Comparison of ENCODE assay signal across 17 cellular contexts in the genomic region with DNA sequence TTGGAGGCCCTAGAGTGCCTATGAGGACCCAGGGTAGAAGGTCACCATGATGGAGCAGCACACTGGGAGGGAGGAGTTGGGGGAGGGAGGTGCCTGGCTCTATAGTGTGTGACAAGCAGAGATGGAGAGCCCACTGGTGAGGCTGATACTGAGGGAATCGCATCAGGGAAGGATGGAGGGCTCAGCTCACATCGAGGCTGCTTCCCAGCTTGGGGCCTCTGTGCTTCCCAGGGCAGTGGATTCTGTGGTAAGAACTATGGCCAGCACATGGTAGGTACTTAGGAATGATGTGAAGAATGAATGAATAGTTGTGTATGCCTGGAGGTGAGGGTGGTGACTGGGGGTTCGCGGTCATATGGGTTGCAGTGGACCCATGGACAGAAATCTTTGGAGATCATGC. TPM values are rescaled to one million over a fixed set of nuclear protein-coding genes. Genes with fewer than 3 reads are reported as not detected.
DNase-seq lines count a peak whose midpoint lies in the region; ATAC-seq, FAIRE-seq and TF ChIP-seq lines count a peak whose summit lies in the region.
"Had no signal": no experiment of that assay in that cellular context is flagged by ENCODE, and none has a peak within 500 bp of the region (broad histone marks: within the 10 kb centered on the region; RNA-seq: fewer than 3 reads in every experiment).

No MANE protein-coding gene starts in this region.

- H3K4me3 Mint-ChIP-seq in chondrocyte (ENCODE audit: unreplicated experiment) (no peak overlapping the region), nephron progenitor cell (peak overlapping the region; percentile 74)
- no peak overlapping the region for H3K4me3 Mint-ChIP-seq in activated CD4-positive, alpha-beta T cell treated with anti-CD3 and anti-CD28 coated beads for 36 hours
- H3K4me3 Mint-ChIP-seq: activated CD4-positive, alpha-beta memory T cell treated with anti-CD3 and anti-CD28 coated beads, Interleukin-2, amount 10 ng/mL, durations not matched to agents 7 days and 5 days; activated T-cell treated with anti-CD3 and anti-CD28 coated beads, Interleukin-2, amount 50 U/mL, for 24 hours had no signal

- ATAC-seq in heart left ventricle (no peak), left cardiac atrium (no peak), HG02970 (IDR thresholded peaks at IDR 0.05; ENCODE audit: low FRiP score, unreplicated experiment) (no peak)
- ATAC-seq in activated CD4-positive, alpha-beta T cell treated with anti-CD3 and anti-CD28 coated beads for 36 hours: no peak

- DNase-seq in heart left ventricle (peak in 1 of 5 donors; percentile 40), left cardiac atrium (no peak), chondrocyte (ENCODE audit: low spot score) (no peak), nephron progenitor cell (no peak), urothelium cell line (ENCODE audit: low spot score) (no peak), anterior cingulate cortex (lab: John Stamatoyannopoulos, UW) (no peak)
- DNase-seq in activated CD4-positive, alpha-beta T cell treated with anti-CD3 and anti-CD28 coated beads for 36 hours: no peak
- DNase-seq: activated CD4-positive, alpha-beta memory T cell treated with anti-CD3 and anti-CD28 coated beads, Interleukin-2, amount 10 ng/mL, durations not matched to agents 7 days and 5 days; activated T-cell treated with anti-CD3 and anti-CD28 coated beads, Interleukin-2, amount 50 U/mL, for 24 hours; DMS79 had no signal

- H3K36me3 Mint-ChIP-seq in chondrocyte (ENCODE audit: low read depth) (no peaks in the 10 kb centered on the region), nephron progenitor cell (ENCODE audit: low read depth) (no peaks in the 10 kb centered on the region)
- H3K36me3 Mint-ChIP-seq in activated CD4-positive, alpha-beta T cell treated with anti-CD3 and anti-CD28 coated beads for 36 hours (ENCODE audit: low read depth): no peaks in the 10 kb centered on the region

- peaks cover 0 to 66% (median 26%) of the 10 kb centered on the region in 12 donors for H3K4me1 ChIP-seq in heart left ventricle

- CTCF ChIA-PET in activated CD4-positive, alpha-beta T cell treated with anti-CD3 and anti-CD28 coated beads for 36 hours (lab: Charles Lee): interaction anchor here (1.0 kb wide), 1 partner anchor 49 kb away, joined by 3 read pairs; no protein-coding TSS in a partner anchor

- intact Hi-C loops in heart left ventricle (cut with DNase I) (no loop called here), left cardiac atrium (cut with DNase I) (no loop called here)
- intact Hi-C loops in activated CD4-positive, alpha-beta T cell treated with anti-CD3 and anti-CD28 coated beads for 36 hours (cut with DNase I, micrococcal nuclease): no loop called here

- H3K27ac Mint-ChIP-seq in chondrocyte (ENCODE audit: unreplicated experiment) (peak overlapping the region; percentile 25), nephron progenitor cell (no peak overlapping the region)
- H3K27ac Mint-ChIP-seq in activated CD4-positive, alpha-beta T cell treated with anti-CD3 and anti-CD28 coated beads for 36 hours: no peak overlapping the region
- H3K27ac Mint-ChIP-seq: activated CD4-positive, alpha-beta memory T cell treated with anti-CD3 and anti-CD28 coated beads, Interleukin-2, amount 10 ng/mL, durations not matched to agents 7 days and 5 days; activated T-cell treated with anti-CD3 and anti-CD28 coated beads, Interleukin-2, amount 50 U/mL, for 24 hours had no signal

- POLR2A ChIA-PET in activated CD4-positive, alpha-beta T cell treated with anti-CD3 and anti-CD28 coated beads for 36 hours (lab: Charles Lee): no interaction called here

- peak; percentile 5 for FAIRE-seq in urothelium cell line (lab: Jason Lieb, UNC)
- FAIRE-seq: A204.1, GM19239, RCC 7860 had no signal

- peaks cover 0 to 10% (median 0%) of the 10 kb centered on the region in 9 donors for H3K27me3 ChIP-seq in heart left ventricle
- H3K27me3 ChIP-seq: tibial nerve had no signal

- TF ChIP-seq POLR2A in heart left ventricle (IDR thresholded peaks at IDR 0.05): no peak

- WGBS in heart left ventricle, 4 donors: 84 to 94% (median 93%) methylated on average over 4 of the region's 4 CpGs

- H3K4me1 Mint-ChIP-seq in chondrocyte (ENCODE audit: low read depth) (peaks cover 53% of the 10 kb centered on the region), nephron progenitor cell (peaks cover 51% of the 10 kb centered on the region)
- peaks cover 8% of the 10 kb centered on the region for H3K4me1 Mint-ChIP-seq in activated CD4-positive, alpha-beta T cell treated with anti-CD3 and anti-CD28 coated beads for 36 hours
- H3K4me1 Mint-ChIP-seq: central memory CD8-positive, alpha-beta T cell had no signal

- no peaks in the 10 kb centered on the region for H3K36me3 ChIP-seq in heart left ventricle
- H3K36me3 ChIP-seq: left lung, tibial nerve had no signal

- peak overlapping the region in 11 of 12 donors; percentile 14 to 82 (median 59) for H3K27ac ChIP-seq in heart left ventricle

- peak overlapping the region in 2 of 12 donors; percentile 80 to 86 for H3K4me3 ChIP-seq in heart left ventricle

- H3K9me3 ChIP-seq in heart left ventricle: no peaks in the 10 kb centered on the region
- H3K9me3 ChIP-seq: left lung, tibial nerve had no signal

- TF ChIP-seq CTCF in heart left ventricle (IDR thresholded peaks at IDR 0.05) (no peak), chondrocyte (IDR thresholded peaks at IDR 0.05) (no peak), nephron progenitor cell (IDR thresholded peaks at IDR 0.05) (no peak)

- no peaks in the 10 kb centered on the region for H3K9me3 Mint-ChIP-seq in chondrocyte (ENCODE audit: low read depth)
- no peaks in the 10 kb centered on the region for H3K9me3 Mint-ChIP-seq in nephron progenitor cell
- no peaks in the 10 kb centered on the region for H3K9me3 Mint-ChIP-seq in activated CD4-positive, alpha-beta T cell treated with anti-CD3 and anti-CD28 coated beads for 36 hours (ENCODE audit: low read depth)
- H3K9me3 Mint-ChIP-seq: activated CD4-positive, alpha-beta memory T cell treated with anti-CD3 and anti-CD28 coated beads, Interleukin-2, amount 10 ng/mL, durations not matched to agents 7 days and 5 days; activated T-cell treated with anti-CD3 and anti-CD28 coated beads, Interleukin-2, amount 50 U/mL, for 24 hours; central memory CD8-positive, alpha-beta T cell had no signal

- no peaks in the 10 kb centered on the region for H3K27me3 Mint-ChIP-seq in chondrocyte (ENCODE audit: low read depth)
- peaks cover 9% of the 10 kb centered on the region for H3K27me3 Mint-ChIP-seq in nephron progenitor cell (ENCODE audit: low read depth, poor library complexity)
- H3K27me3 Mint-ChIP-seq in activated CD4-positive, alpha-beta T cell treated with anti-CD3 and anti-CD28 coated beads for 36 hours: peaks cover 19% of the 10 kb centered on the region

RNA-seq across cellular contexts. Expression of a gene that starts 1.3 kb away (rescaled TPM):
- total RNA-seq in heart left ventricle (10 to 100 TPM; 10.5 to 29.8 (median 19.0) TPM), left cardiac atrium (10 to 100 TPM; 20.5 to 32.1 TPM), chondrocyte (41.1 to 42.7 TPM (median 42.1 TPM) in 3 replicates)
- polyA plus RNA-seq in heart left ventricle: 1 to 10 TPM; 7.1 to 8.5 TPM
- total RNA-seq in activated CD4-positive, alpha-beta T cell treated with anti-CD3 and anti-CD28 coated beads for 36 hours: 1 to 10 TPM in 1 of 2 experiments, under 1 TPM in 1; 0.67 to 1.5 TPM

Comparison
In these comparisons a context has a peak if more than half of its experiments do, and no peak if none do; other contexts are left out.
1. RNA of a gene that starts 1.3 kb away (total RNA-seq): 41.1 to 42.7 TPM in chondrocyte, 20.5 to 32.1 TPM in left cardiac atrium and 10.5 to 29.8 TPM in heart left ventricle; 0.67 to 1.5 TPM in activated CD4-positive, alpha-beta T cell treated with anti-CD3 and anti-CD28 coated beads for 36 hours; every median in the first group is over 4 times any median in the second.